Comparison of ENCODE assay signal across 13 cellular contexts in the genomic region with DNA sequence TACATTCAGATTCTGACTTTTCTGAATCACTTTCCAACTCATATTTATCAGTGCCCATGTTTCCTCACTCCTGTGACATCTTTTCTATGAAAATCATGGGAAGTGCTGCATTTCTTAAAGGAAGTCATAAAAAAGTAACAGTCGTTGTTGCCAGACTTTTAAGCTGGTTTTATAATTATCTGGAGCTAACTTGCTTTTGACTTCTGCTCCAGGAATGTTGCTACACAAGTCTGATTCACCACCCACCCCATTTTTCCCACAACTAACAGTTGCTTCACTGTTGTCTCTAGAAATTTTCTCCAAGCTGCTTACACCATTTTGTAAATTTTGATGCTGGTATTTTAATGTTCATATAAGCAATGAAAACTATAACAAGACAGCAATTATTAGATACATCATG. TPM values are rescaled to one million over a fixed set of nuclear protein-coding genes. Genes with fewer than 3 reads are reported as not detected.
A peak's percentile ranks its signal among the peaks of the same experiment; 100 is the strongest.
DNase-seq lines count a peak whose midpoint lies in the region; ATAC-seq and TF ChIP-seq lines count a peak whose summit lies in the region.
"Had no signal": no experiment of that assay in that cellular context is flagged by ENCODE, and none has a peak within 500 bp of the region (broad histone marks: within the 10 kb centered on the region; RNA-seq: fewer than 3 reads in every experiment).

No MANE protein-coding gene starts in this region.

- TF ChIP-seq CTCF in ascending aorta (IDR thresholded peaks at IDR 0.05), result no peak
- TF ChIP-seq CTCF in BE2C (IDR thresholded peaks at IDR 0.05; ENCODE audit: low read depth, low read length), result no peak

- DNase-seq in AG08395 (ENCODE audit: low spot score) (peak; percentile 81), KBM-7 (peak; percentile 38), adipocyte (ENCODE audit: low read depth) (peak; percentile 82), glomerular endothelial cell (ENCODE audit: extremely low read depth, low read depth, low spot score) (peak; percentile 41), ascending aorta (ENCODE audit: low spot score in 2 of 2) (no peak), epidermal melanocyte (ENCODE audit: insufficient read length, low spot score) (no peak), BE2C (no peak)
- DNase-seq: activated CD8-positive, alpha-beta T cell treated with anti-CD3 and anti-CD28 coated beads for 36 hours; CD8-positive, alpha-beta T cell; NCI-H446 treated with DMSO at 0.1 percent for 48 hours had no signal

- H3K9me3 ChIP-seq in adipocyte (ENCODE audit: control insufficient read depth, low read length) (no peaks in the 10 kb centered on the region), ascending aorta (no peaks in the 10 kb centered on the region), BE2C (no peaks in the 10 kb centered on the region)

- intact Hi-C loops in ascending aorta (cut with DNase I), result no loop called here

- H3K9ac ChIP-seq in adipocyte (ENCODE audit: low read length), result no peak overlapping the region

- H3K36me3 ChIP-seq in adipocyte (ENCODE audit: control insufficient read depth, insufficient read depth, low read length, severe bottlenecking) (no peaks in the 10 kb centered on the region), ascending aorta (no peaks in the 10 kb centered on the region), BE2C (no peaks in the 10 kb centered on the region)

- H3K4me1 ChIP-seq in adipocyte (ENCODE audit: control insufficient read depth, insufficient read depth, low read length) (peaks cover 29% of the 10 kb centered on the region), ascending aorta (no peaks in the 10 kb centered on the region), BE2C (no peaks in the 10 kb centered on the region)

- H3K27me3 ChIP-seq in adipocyte (replicated peaks; ENCODE audit: control insufficient read depth, insufficient read depth, low read length) (no peaks in the 10 kb centered on the region), ascending aorta (no peaks in the 10 kb centered on the region), BE2C (peaks cover 42% of the 10 kb centered on the region)

- ATAC-seq in HG03025 (IDR thresholded peaks at IDR 0.05; ENCODE audit: low FRiP score, unreplicated experiment), result no peak
- ATAC-seq: activated CD8-positive, alpha-beta T cell treated with anti-CD3 and anti-CD28 coated beads for 36 hours; CD8-positive, alpha-beta T cell had no signal

- in situ Hi-C loops in KBM-7 (cut with MboI; ENCODE audit: low pct_unique_long_range_greater_than_20kb, low sequenced_read_pairs), result no loop called here

- H3K4me3 ChIP-seq in adipocyte (ENCODE audit: low read length), result no peak overlapping the region
- H3K4me3 ChIP-seq in ascending aorta, result no peak overlapping the region
- no peak overlapping the region for H3K4me3 ChIP-seq in BE2C (ENCODE audit: low read depth, low read length)

- no peak overlapping the region for H3K27ac ChIP-seq in ascending aorta

RNA-seq across cellular contexts. Expression of a gene that starts 12.2 kb away (rescaled TPM):
- total RNA-seq in glomerular endothelial cell (3.0 and 4.9 TPM in 2 replicates), ascending aorta (not detected)
- 0.73 TPM for polyA plus RNA-seq in BE2C (2012; ENCODE audit: insufficient read depth, insufficient read length, low read depth)

RNA-seq across cellular contexts. Expression of a gene that starts 16.1 kb away (rescaled TPM):
- 23.8 and 25.0 TPM in 2 replicates for total RNA-seq in glomerular endothelial cell
- 21.0 TPM for total RNA-seq in ascending aorta
- 77.5 TPM for polyA plus RNA-seq in BE2C (2012; ENCODE audit: insufficient read depth, insufficient read length, low read depth)

RNA-seq across cellular contexts. Expression of a gene that starts 26.5 kb away (rescaled TPM):
- total RNA-seq in glomerular endothelial cell (0.92 TPM in 1 of 2 replicates, not detected in the other), ascending aorta (not detected)
- 0.69 TPM for polyA plus RNA-seq in BE2C (2012; ENCODE audit: insufficient read depth, insufficient read length, low read depth)
- total RNA-seq: activated CD8-positive, alpha-beta T cell treated with anti-CD3 and anti-CD28 coated beads for 36 hours; CD8-positive, alpha-beta T cell; frontal cortex; mesenteric fat pad had no signal

RNA-seq across cellular contexts. Expression of a gene that starts 32.6 kb away (rescaled TPM):
- 48.7 and 49.4 TPM in 2 replicates for total RNA-seq in glomerular endothelial cell
- total RNA-seq in ascending aorta, result 12.3 TPM
- 15.0 TPM for polyA plus RNA-seq in BE2C (2012; ENCODE audit: insufficient read depth, insufficient read length, low read depth)

Comparison
In these comparisons a context has a peak if more than half of its experiments do, and no peak if none do; other contexts are left out.
1. DNase-seq: peak in AG08395 (single experiment), KBM-7 (single experiment), adipocyte (single experiment) and glomerular endothelial cell (single experiment); none in ascending aorta (0 of 2), epidermal melanocyte (single experiment) and BE2C (single experiment).